ENCODE assay signal across 24 cellular contexts in the genomic region with DNA sequence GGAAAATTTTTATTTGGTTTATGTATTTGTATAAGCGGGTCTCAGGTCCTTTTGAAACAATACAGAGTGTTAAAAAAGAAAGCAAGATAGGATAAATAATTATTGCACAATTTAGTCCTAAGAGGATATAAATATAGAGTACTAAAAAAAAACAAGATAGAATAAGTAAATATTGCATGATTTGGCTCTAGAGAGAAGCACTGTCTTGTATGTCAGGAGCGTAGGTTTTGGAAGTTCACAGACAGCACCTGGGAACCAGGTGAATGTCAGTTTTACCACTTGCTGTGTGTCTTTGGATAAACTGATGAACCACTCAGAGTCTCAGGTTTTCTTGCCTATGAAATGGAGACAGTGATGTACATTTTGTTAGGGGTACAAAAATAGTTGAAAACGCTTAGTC.
"Had no signal": no experiment of that assay in that cellular context is flagged by ENCODE, and none has a peak within 500 bp of the region (broad histone marks: within the 10 kb centered on the region; RNA-seq: fewer than 3 reads in every experiment).

No MANE protein-coding gene starts in this region.

- H3K4me1 Mint-ChIP-seq: natural killer cell; nephron; neural progenitor cell; stimulated activated effector memory CD8-positive, alpha-beta T cell treated with anti-CD3 and anti-CD28 coated beads, Interleukin-12 subunit alpha, Interleukin-12 subunit beta, amount 100 ng/mL, for 72 hours; stimulated activated naive B cell treated with anti-CD40 and anti-IgM and Interleukin-4, amounts not matched to agents 10 μg/mL and 1 μg/mL and 100 μg/mL, for 72 hours had no signal

- H3K9ac ChIP-seq: neural progenitor cell had no signal

- H3K27ac ChIP-seq: neural progenitor cell, ovary, prostate gland, right atrium auricular region, stomach, thoracic aorta, thyroid gland, tibial nerve, upper lobe of left lung, vagina had no signal

- H3K9me3 ChIP-seq: ovary, prostate gland, right atrium auricular region, sigmoid colon, stomach, thoracic aorta, thyroid gland, tibial nerve, upper lobe of left lung, vagina had no signal

- H3K4me1 ChIP-seq: neural progenitor cell, prostate gland, right atrium auricular region, sigmoid colon, thyroid gland, vagina had no signal

- H3K9me3 Mint-ChIP-seq: nephron; neural progenitor cell; stimulated activated naive CD8-positive, alpha-beta T cell treated with anti-CD3 and anti-CD28 coated beads, Interleukin-15, Interleukin-2, amounts not matched to agents 100 ng/mL and 50 ng/mL, for 24 hours had no signal

- H3K36me3 Mint-ChIP-seq: natural killer cell; neural progenitor cell; stimulated activated effector memory CD8-positive, alpha-beta T cell treated with anti-CD3 and anti-CD28 coated beads, Interleukin-12 subunit alpha, Interleukin-12 subunit beta, amount 100 ng/mL, for 72 hours; stimulated activated naive B cell treated with anti-CD40 and anti-IgM and Interleukin-4, amounts not matched to agents 10 μg/mL and 1 μg/mL and 100 μg/mL, for 72 hours had no signal

- H3K4me3 Mint-ChIP-seq: natural killer cell; nephron; neural progenitor cell; stimulated activated effector memory CD8-positive, alpha-beta T cell treated with anti-CD3 and anti-CD28 coated beads, Interleukin-12 subunit alpha, Interleukin-12 subunit beta, amount 100 ng/mL, for 72 hours; stimulated activated naive B cell treated with anti-CD40 and anti-IgM and Interleukin-4, amounts not matched to agents 10 μg/mL and 1 μg/mL and 100 μg/mL, for 72 hours; stimulated activated naive CD8-positive, alpha-beta T cell treated with anti-CD3 and anti-CD28 coated beads, Interleukin-15, Interleukin-2, amounts not matched to agents 100 ng/mL and 50 ng/mL, for 24 hours had no signal

- H3K36me3 ChIP-seq: neural progenitor cell, ovary, prostate gland, right atrium auricular region, sigmoid colon, stomach, thoracic aorta, thyroid gland, tibial nerve, upper lobe of left lung, vagina had no signal

- H3K4me2 ChIP-seq: neural progenitor cell had no signal

- ATAC-seq: natural killer cell; stimulated activated effector memory CD8-positive, alpha-beta T cell treated with anti-CD3 and anti-CD28 coated beads, Interleukin-12 subunit alpha, Interleukin-12 subunit beta, amount 100 ng/mL, for 72 hours; stimulated activated naive B cell treated with anti-CD40 and anti-IgM and Interleukin-4, amounts not matched to agents 10 μg/mL and 1 μg/mL and 100 μg/mL, for 72 hours had no signal

- DNase-seq: natural killer cell; occipital lobe; sigmoid colon; stimulated activated CD4-positive, alpha-beta T cell treated with anti-CD3 and anti-CD28 coated beads, Interleukin-15, amount 100 ng/mL, for 24 hours; stimulated activated CD4-positive, alpha-beta T cell treated with anti-CD3 and anti-CD28 coated beads, Interleukin-2, amount 100 ng/mL, for 24 hours; stimulated activated CD4-positive, alpha-beta T cell treated with anti-CD3 and anti-CD28 coated beads, Interleukin-2, amount 100 ng/mL, for 48 hours; stimulated activated CD4-positive, alpha-beta T cell treated with anti-CD3 and anti-CD28 coated beads, Interleukin-4, amount 100 ng/mL, for 24 hours; stimulated activated naive B cell treated with anti-CD40 and anti-IgM and Interleukin-4, amounts not matched to agents 10 μg/mL and 1 μg/mL and 100 μg/mL, for 72 hours; stimulated activated naive CD4-positive, alpha-beta T cell treated with Interleukin-2 at 50 U/mL for 16 hours had no signal

- H3K4me3 ChIP-seq: neural progenitor cell, ovary, prostate gland, right atrium auricular region, sigmoid colon, stomach, thoracic aorta, thyroid gland, tibial nerve, upper lobe of left lung, vagina had no signal

- FAIRE-seq: small intestine, urothelium cell line had no signal

- H3K27me3 ChIP-seq: neural progenitor cell, ovary, right atrium auricular region, sigmoid colon, stomach, thyroid gland, tibial nerve, upper lobe of left lung, vagina had no signal

- H3K27me3 Mint-ChIP-seq: stimulated activated naive B cell treated with anti-CD40 and anti-IgM and Interleukin-4, amounts not matched to agents 10 μg/mL and 1 μg/mL and 100 μg/mL, for 72 hours had no signal

- H2AFZ ChIP-seq: neural progenitor cell had no signal

- H3K27ac Mint-ChIP-seq: natural killer cell; nephron; neural progenitor cell; stimulated activated effector memory CD8-positive, alpha-beta T cell treated with anti-CD3 and anti-CD28 coated beads, Interleukin-12 subunit alpha, Interleukin-12 subunit beta, amount 100 ng/mL, for 72 hours; stimulated activated naive B cell treated with anti-CD40 and anti-IgM and Interleukin-4, amounts not matched to agents 10 μg/mL and 1 μg/mL and 100 μg/mL, for 72 hours; stimulated activated naive CD8-positive, alpha-beta T cell treated with anti-CD3 and anti-CD28 coated beads, Interleukin-15, Interleukin-2, amounts not matched to agents 100 ng/mL and 50 ng/mL, for 24 hours had no signal
